24 cellular contexts compared by ENCODE assay signal in genomic region chr1:110048240-110048639, GRCh38. TPM values are rescaled to one million over a fixed set of nuclear protein-coding genes. Genes with fewer than 3 reads are reported as not detected.
DNase-seq lines count a peak whose midpoint lies in the region; ATAC-seq and TF ChIP-seq lines count a peak whose summit lies in the region.
"Had no signal": no experiment of that assay in that cellular context is flagged by ENCODE, and none has a peak within 500 bp of the region (broad histone marks: within the 10 kb centered on the region; RNA-seq: fewer than 3 reads in every experiment).

No MANE protein-coding gene starts in this region.

- H3K4me3 ChIP-seq in Peyer's patch (no peak overlapping the region), prostate gland (no peak overlapping the region)
- H3K4me3 ChIP-seq: GM23338, PC-9, SJSA1 had no signal

- ATAC-seq in left colon (peak; percentile 34), GM18868 (IDR thresholded peaks at IDR 0.05; ENCODE audit: unreplicated experiment) (no peak), GM18505 (IDR thresholded peaks at IDR 0.05; ENCODE audit: unreplicated experiment) (no peak)

- H3K36me3 ChIP-seq in Peyer's patch (peaks cover 0 to 99% (median 0%) of the 10 kb centered on the region in 3 donors), prostate gland (peaks cover 6 to 12% of the 10 kb centered on the region in 2 donors)

- H3K27me3 ChIP-seq in Peyer's patch = no peaks in the 10 kb centered on the region
- H3K27me3 ChIP-seq in prostate gland (replicated peaks; ENCODE audit: insufficient read depth) = no peaks in the 10 kb centered on the region
- H3K27me3 ChIP-seq: SJSA1 had no signal

- TF ChIP-seq POLR2A in Peyer's patch (IDR thresholded peaks at IDR 0.05) (no peak), prostate gland (IDR thresholded peaks at IDR 0.05) (no peak), GM18505 (IDR thresholded peaks at IDR 0.05; ENCODE audit: borderline replicate concordance, extremely low read depth, insufficient read depth, insufficient read length) (no peak)

- H3K4me1 ChIP-seq in Peyer's patch (peaks cover 0 to 27% (median 3%) of the 10 kb centered on the region in 4 donors), prostate gland (replicated peaks) (no peaks in the 10 kb centered on the region)
- H3K4me1 ChIP-seq: SJSA1 had no signal

- H3K27ac ChIP-seq in C4-2B (peak overlapping the region; percentile 36), Peyer's patch (peak overlapping the region in 3 of 4 donors; percentile 18 to 90 (median 61)), substantia nigra (ENCODE audit: low read depth, low read length, poor library complexity, severe bottlenecking) (peak overlapping the region; percentile 30), prostate gland (no peak overlapping the region)
- H3K27ac ChIP-seq: HL-60, PC-9, SJSA1 had no signal

- DNase-seq in Peyer's patch = peak in 2 of 3 donors; percentile 59 to 68
- DNase-seq in left colon = no peak
- DNase-seq in substantia nigra (lab: John Stamatoyannopoulos, UW) = no peak
- DNase-seq in prostate gland (ENCODE audit: low spot score) = no peak
- DNase-seq: Calu3; CD8-positive, alpha-beta memory T cell; H9; Karpas-422; NCI-H1092; NCI-H1417 treated with DMSO at 0.1 percent for 48 hours; NCI-H1694 treated with DMSO at 0.1 percent for 48 hours; NCI-H2081; NCI-H2227 treated with DMSO at 0.1 percent for 48 hours; NCI-H526 treated with DMSO at 0.1 percent for 48 hours; PC-9; Right ventricle myocardium superior; RPMI8226 had no signal

- TF ChIP-seq CTCF in C4-2B (conservative IDR thresholded peaks at IDR 0.05) (no peak), Peyer's patch (IDR thresholded peaks at IDR 0.05) (no peak), prostate gland (IDR thresholded peaks at IDR 0.05) (no peak)

- 85% methylated on average over 5 of the region's 5 CpGs for WGBS in prostate gland

- no peaks in the 10 kb centered on the region for H3K9me3 ChIP-seq in Peyer's patch
- H3K9me3 ChIP-seq in prostate gland = no peaks in the 10 kb centered on the region
- H3K9me3 ChIP-seq: SJSA1 had no signal

- intact Hi-C loops in left colon (cut with DNase I, micrococcal nuclease) = no loop called here
- intact Hi-C loops in prostate gland (cut with DNase I) = no loop called here

RNA-seq across cellular contexts. Expression of gene STRIP1, which starts 13.8 kb away (rescaled TPM):
- total RNA-seq in Peyer's patch (100 to 1,000 TPM in 2 of 4 donors, 10 to 100 TPM in 2; 25.6 to 117 (median 95.1) TPM), left colon (10 to 100 TPM; 34.0 to 38.2 TPM), prostate gland (10 to 100 TPM; 36.8 to 73.2 TPM)

RNA-seq across cellular contexts. Expression of gene ALX3, which starts 22.2 kb away (rescaled TPM):
- not detected for total RNA-seq in Peyer's patch
- not detected for total RNA-seq in left colon
- total RNA-seq in prostate gland = under 1 TPM in 1 of 2 donors, not detected in 1; 0.74 TPM
- total RNA-seq: Calu3; CD8-positive, alpha-beta memory T cell; GM23338; H9; NCI-H460; PC-9; Right ventricle myocardium superior; SJSA1 had no signal

Comparison
In these comparisons a context has a peak if more than half of its experiments do, and no peak if none do; other contexts are left out.
1. H3K27ac ChIP-seq: peak in C4-2B (single experiment), Peyer's patch (3 of 4) and substantia nigra (single experiment); none in prostate gland (0 of 2).
2. DNase-seq: peak in Peyer's patch (2 of 3); none in left colon (0 of 2), substantia nigra (0 of 49) and prostate gland (single experiment).